ENCODE assay signal across 13 cellular contexts in the genomic region with DNA sequence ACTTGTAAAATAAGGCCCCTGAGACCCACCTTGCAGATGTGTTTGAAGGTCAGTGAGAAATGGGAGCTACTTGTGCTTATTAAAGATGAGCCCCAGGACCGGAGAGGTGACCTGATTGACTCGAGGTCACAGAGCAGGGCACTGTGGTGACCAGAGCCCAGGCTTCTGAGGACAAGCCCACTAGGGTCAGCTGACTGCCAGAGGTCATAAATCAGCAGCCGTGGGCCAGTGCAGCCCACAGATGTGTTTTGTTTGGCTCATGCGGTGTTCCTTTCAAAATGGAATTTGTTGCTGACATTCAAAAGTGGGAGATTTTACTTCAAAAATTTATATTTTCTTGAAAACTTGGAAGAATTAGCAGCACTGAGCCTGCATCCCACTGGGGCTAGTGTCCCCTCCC. TPM values are rescaled to one million over a fixed set of nuclear protein-coding genes. Genes with fewer than 3 reads are reported as not detected.
DNase-seq lines count a peak whose midpoint lies in the region; ATAC-seq and TF ChIP-seq lines count a peak whose summit lies in the region.
"Had no signal": no experiment of that assay in that cellular context is flagged by ENCODE, and none has a peak within 500 bp of the region (broad histone marks: within the 10 kb centered on the region; RNA-seq: fewer than 3 reads in every experiment).

No MANE protein-coding gene starts in this region.

- TF ChIP-seq POLR2A in HCT116 (IDR thresholded peaks at IDR 0.05; ENCODE audit: borderline replicate concordance, extremely low read depth, insufficient read depth, insufficient read length), result no peak
- TF ChIP-seq POLR2A in breast epithelium (IDR thresholded peaks at IDR 0.05), result no peak

- no peak overlapping the region for H2AFZ ChIP-seq in HCT116 (ENCODE audit: low read depth, low read length, poor library complexity, severe bottlenecking)

- no peak overlapping the region for H3K4me3 Mint-ChIP-seq in CD4-positive, alpha-beta T cell
- H3K4me3 Mint-ChIP-seq: activated B cell treated with CpG ODN at 0.5 μM for 24 hours had no signal

- TF ChIP-seq CTCF in HCT116 (IDR thresholded peaks at IDR 0.05 in 2 of 3, conservative IDR thresholded peaks at IDR 0.05 in 1 of 3; ENCODE audit: borderline replicate concordance in 1 of 3, insufficient read depth in 1 of 3, low read depth in 2 of 3, low read length in 2 of 3), result no peak
- TF ChIP-seq CTCF in breast epithelium (IDR thresholded peaks at IDR 0.05), result no peak
- no peak for TF ChIP-seq CTCF in CD4-positive, alpha-beta T cell (IDR thresholded peaks at IDR 0.05)

- DNase-seq in HCT116 (ENCODE audit: low read depth, low spot score), result no peak
- no peak for DNase-seq in breast epithelium (ENCODE audit: low spot score in 2 of 2)
- DNase-seq in left lobe of liver (ENCODE audit: low spot score), result peak; percentile 80
- no peak for DNase-seq in NCI-H1436 treated with DMSO at 0.1 percent for 48 hours (lab: John Stamatoyannopoulos, UW)
- DNase-seq in CD4-positive, alpha-beta T cell, result no peak
- no peak for DNase-seq in HPDE6-E6E7 (ENCODE audit: extremely low spot score)
- DNase-seq: activated B cell treated with CpG ODN at 0.5 μM for 24 hours; activated gamma-delta T cell; COR-L47; effector CD4-positive, alpha-beta T cell; stimulated activated CD4-positive, alpha-beta T cell treated with anti-CD3 and anti-CD28 coated beads, Interleukin-15, amount 100 ng/mL, for 24 hours had no signal

- H3K36me3 ChIP-seq in HCT116 (ENCODE audit: control insufficient read depth in 1 of 2, insufficient read depth in 2 of 2, low read length in 2 of 2) (no peaks in the 10 kb centered on the region), breast epithelium (no peaks in the 10 kb centered on the region), skeletal muscle tissue (ENCODE audit: control insufficient read depth in 3 of 3, insufficient read depth in 3 of 3, low read length in 3 of 3) (peaks cover 0 to 2% (median 0%) of the 10 kb centered on the region in 3 donors)

- no peaks in the 10 kb centered on the region for H3K9me3 Mint-ChIP-seq in CD4-positive, alpha-beta T cell
- H3K9me3 Mint-ChIP-seq: activated B cell treated with CpG ODN at 0.5 μM for 24 hours had no signal

- H3K27me3 ChIP-seq in HCT116 (ENCODE audit: insufficient read depth, low read length) (no peaks in the 10 kb centered on the region), breast epithelium (no peaks in the 10 kb centered on the region), skeletal muscle tissue (ENCODE audit: control insufficient read depth in 3 of 3, insufficient read depth in 3 of 3, low read length in 3 of 3) (no peaks in the 10 kb centered on the region)
- H3K27me3 ChIP-seq in CD4-positive, alpha-beta T cell (ENCODE audit: control insufficient read depth, insufficient read depth, low read length), result no peaks in the 10 kb centered on the region

- RAD21 ChIA-PET in HCT116 (lab: Charles Lee; ENCODE audit: low non-redundant PET in 1 of 2, low total read pairs in 2 of 2, uncharacterized antibody in 2 of 2, unreplicated experiment in 2 of 2), result no interaction called here

- POLR2A ChIA-PET in HCT116 (lab: Charles Lee), result no interaction called here
- POLR2A ChIA-PET in CD4-positive, alpha-beta T cell (lab: Charles Lee), result no interaction called here

- intact Hi-C loops in HCT116 (cut with micrococcal nuclease), result no loop called here
- intact Hi-C loops in breast epithelium (cut with DNase I; ENCODE audit: low total_unique reads), result no loop called here
- intact Hi-C loops in CD4-positive, alpha-beta T cell (cut with DNase I, micrococcal nuclease), result no loop called here

- BruUV-seq in HCT116 (replicated peaks; lab: Mats Ljungman, UMichigan), result no TSS peak

- H3K27ac ChIP-seq in HCT116 (ENCODE audit: low read depth, low read length) (no peak overlapping the region), breast epithelium (peak overlapping the region; percentile 87 to 94), skeletal muscle tissue (ENCODE audit: low read depth, low read length) (peak overlapping the region; percentile 44)
- no peak overlapping the region for H3K27ac ChIP-seq in CD4-positive, alpha-beta T cell (ENCODE audit: low read depth, low read length)

- H3K4me3 ChIP-seq in HCT116 (replicated peaks in 1 of 2; ENCODE audit: low read depth in 1 of 2, low read length in 2 of 2) (no peak overlapping the region), breast epithelium (no peak overlapping the region), skeletal muscle tissue (ENCODE audit: low read length in 3 of 3) (peak overlapping the region in 1 of 3 donors; percentile 6)

- peaks cover 8 to 16% of the 10 kb centered on the region in 2 experiments; a peak in 3 of 4 replicates for H3K4me1 ChIP-seq in HCT116 (ENCODE audit: control insufficient read depth in 1 of 2, insufficient read depth in 2 of 2, low read length in 2 of 2)
- peaks cover 23 to 48% of the 10 kb centered on the region in 2 donors for H3K4me1 ChIP-seq in breast epithelium
- peaks cover 84 to 88% (median 85%) of the 10 kb centered on the region in 3 donors for H3K4me1 ChIP-seq in skeletal muscle tissue (ENCODE audit: control insufficient read depth in 3 of 3, insufficient read depth in 3 of 3, low read length in 3 of 3)

- ATAC-seq in HCT116 (no peak), left lobe of liver (peak; percentile 60), HG03025 (IDR thresholded peaks at IDR 0.05; ENCODE audit: low FRiP score, unreplicated experiment) (no peak)
- no peak for ATAC-seq in CD4-positive, alpha-beta T cell (ENCODE audit: poor library complexity)

- TF ChIP-seq RAD21 in HCT116 (IDR thresholded peaks at IDR 0.05; ENCODE audit: low read depth), result no peak

- H4K20me1 ChIP-seq in HCT116 (ENCODE audit: insufficient read depth), result no peaks in the 10 kb centered on the region

- H3K9ac ChIP-seq in HCT116 (ENCODE audit: low read length) (no peak overlapping the region), skeletal muscle tissue (ENCODE audit: low read depth in 1 of 3, low read length in 3 of 3) (peak overlapping the region in 2 of 3 donors; percentile 12 to 40)

- no peaks in the 10 kb centered on the region for H3K36me3 Mint-ChIP-seq in CD4-positive, alpha-beta T cell (ENCODE audit: low read depth)

- H3K9me3 ChIP-seq in HCT116 (ENCODE audit: control insufficient read depth in 1 of 2, insufficient read depth in 1 of 2, low read depth in 1 of 2, low read length in 2 of 2) (no peaks in the 10 kb centered on the region), breast epithelium (no peaks in the 10 kb centered on the region), skeletal muscle tissue (ENCODE audit: control insufficient read depth in 3 of 3, low read length in 3 of 3) (no peaks in the 10 kb centered on the region)
- no peaks in the 10 kb centered on the region for H3K9me3 ChIP-seq in CD4-positive, alpha-beta T cell (ENCODE audit: control insufficient read depth, low read length)

- no peaks in the 10 kb centered on the region for H3K79me2 ChIP-seq in HCT116 (ENCODE audit: insufficient read depth, low read length)

- CTCF ChIA-PET in HCT116 (lab: Charles Lee), result no interaction called here
- CTCF ChIA-PET in CD4-positive, alpha-beta T cell (lab: Charles Lee), result no interaction called here

- H3K4me2 ChIP-seq in HCT116 (ENCODE audit: low read length), result peak overlapping the region; percentile 32; the same call in 1 of the 2 replicates

- H3K27me3 Mint-ChIP-seq in CD4-positive, alpha-beta T cell, result no peaks in the 10 kb centered on the region
- H3K27me3 Mint-ChIP-seq: activated B cell treated with CpG ODN at 0.5 μM for 24 hours had no signal

- H3K4me1 Mint-ChIP-seq in CD4-positive, alpha-beta T cell (ENCODE audit: low read depth), result no peaks in the 10 kb centered on the region

- no peak overlapping the region for H3K27ac Mint-ChIP-seq in CD4-positive, alpha-beta T cell
- H3K27ac Mint-ChIP-seq: activated B cell treated with CpG ODN at 0.5 μM for 24 hours had no signal

- no peaks in the 10 kb centered on the region for H3K9me2 ChIP-seq in HCT116 (ENCODE audit: insufficient read depth)

TF ChIP-seq in HCT116, 20 proteins besides CTCF, POLR2A, EP300 and RAD21:
- TF ChIP-seq EZH2 (IDR thresholded peaks at IDR 0.05) (no peak), FOSL1 (IDR thresholded peaks at IDR 0.05; ENCODE audit: low read depth) (no peak), ELF1 (IDR thresholded peaks at IDR 0.05; ENCODE audit: borderline replicate concordance, low read depth) (no peak), TCF7L2 (IDR thresholded peaks at IDR 0.05; ENCODE audit: borderline replicate concordance, extremely low read depth, insufficient read depth, insufficient read length) (no peak)

RNA-seq across cellular contexts. Expression of gene JDP2, which starts 24.5 kb away (rescaled TPM):
- total RNA-seq in HCT116 (2021; ENCODE audit: unreplicated experiment) (25.4 TPM), breast epithelium (100 to 1,000 TPM in 1 of 3 donors, 10 to 100 TPM in 2; 35.7 to 153 (median 58.3) TPM), left lobe of liver (12.8 TPM), skeletal muscle tissue (24.5 TPM)
- 19.7 and 21.3 TPM in 2 replicates for polyA plus RNA-seq in HCT116 (2012)
- total RNA-seq in CD4-positive, alpha-beta T cell, result 1 to 10 TPM; 1.1 to 1.2 TPM

Comparison
In these comparisons a context has a peak if more than half of its experiments do, and no peak if none do; other contexts are left out.
1. H3K27ac ChIP-seq: peak in breast epithelium (2 of 2) and skeletal muscle tissue (single experiment); none in HCT116 (single experiment) and CD4-positive, alpha-beta T cell (single experiment).